In the genomic region with DNA sequence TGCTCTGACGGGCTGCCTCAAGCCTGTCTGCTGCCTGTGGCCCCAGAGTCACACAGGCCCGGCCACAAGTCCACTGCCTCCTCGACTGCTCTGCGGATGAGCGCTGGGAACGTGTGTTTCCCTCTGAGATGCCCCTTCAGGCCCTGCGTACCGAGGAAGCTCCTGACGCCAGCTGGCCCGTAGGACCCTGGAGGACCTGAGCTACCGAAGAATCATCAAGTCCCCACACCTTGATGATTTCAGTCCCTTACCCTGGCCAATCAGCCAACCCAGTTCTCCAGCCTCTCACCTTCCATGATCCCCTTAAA, we compare ENCODE assay signal across 18 cellular contexts.
DNase-seq lines count a peak whose midpoint lies in the region; ATAC-seq, FAIRE-seq and TF ChIP-seq lines count a peak whose summit lies in the region.
"Had no signal": no experiment of that assay in that cellular context is flagged by ENCODE, and none has a peak within 500 bp of the region (broad histone marks: within the 10 kb centered on the region; RNA-seq: fewer than 3 reads in every experiment).

No MANE protein-coding gene starts in this region.

- TF ChIP-seq POLR2A in spleen (IDR thresholded peaks at IDR 0.05), result no peak

- H3K27ac ChIP-seq in neural progenitor cell, result no peak overlapping the region
- H3K27ac ChIP-seq in spleen, result no peak overlapping the region
- H3K27ac ChIP-seq: GM23248 had no signal

- peaks cover 9% of the 10 kb centered on the region for H3K27me3 Mint-ChIP-seq in neural progenitor cell (ENCODE audit: insufficient read depth, low read depth)
- peaks cover 10% of the 10 kb centered on the region for H3K27me3 Mint-ChIP-seq in activated CD4-positive, alpha-beta memory T cell treated with anti-CD3 and anti-CD28 coated beads for 36 hours

- WGBS in spleen, 5 donors, result 85 to 94% (median 90%) methylated on average over 11 of the region's 11 CpGs

- intact Hi-C loops in spleen (cut with DNase I; ENCODE audit: low total_unique reads), result no loop called here
- intact Hi-C loops in activated CD4-positive, alpha-beta memory T cell treated with anti-CD3 and anti-CD28 coated beads for 36 hours (cut with micrococcal nuclease), result no loop called here

- POLR2A ChIA-PET in activated CD4-positive, alpha-beta memory T cell treated with anti-CD3 and anti-CD28 coated beads for 36 hours (lab: Charles Lee), result no interaction called here

- H2AFZ ChIP-seq in neural progenitor cell (replicated peaks), result no peak overlapping the region
- H2AFZ ChIP-seq: GM23248 had no signal

- peak overlapping the region; percentile 41 for H3K4me3 Mint-ChIP-seq in neural progenitor cell
- no peak overlapping the region for H3K4me3 Mint-ChIP-seq in activated CD4-positive, alpha-beta memory T cell treated with anti-CD3 and anti-CD28 coated beads for 36 hours
- H3K4me3 Mint-ChIP-seq: CD14-positive monocyte; CD4-positive, alpha-beta memory T cell had no signal

- peak; percentile 50 for FAIRE-seq in bronchial epithelial cell (lab: Jason Lieb, UNC)
- FAIRE-seq: A204.1, GM12892, GM18507 had no signal

- DNase-seq in bronchial epithelial cell (ENCODE audit: low read depth) (no peak), neural progenitor cell (ENCODE audit: low spot score) (no peak), spleen (peak; percentile 66), T-helper 2 cell (no peak)
- DNase-seq in activated CD4-positive, alpha-beta memory T cell treated with anti-CD3 and anti-CD28 coated beads for 36 hours, result no peak
- DNase-seq: ACHN, BE2C, DMS153, DMS79, GDM1, GM23248 had no signal

- no peak overlapping the region for H3K4me2 ChIP-seq in neural progenitor cell

- no peak overlapping the region for H3K9ac ChIP-seq in neural progenitor cell
- H3K9ac ChIP-seq: GM23248 had no signal

- peaks cover 1% of the 10 kb centered on the region for H3K36me3 Mint-ChIP-seq in neural progenitor cell
- H3K36me3 Mint-ChIP-seq in activated CD4-positive, alpha-beta memory T cell treated with anti-CD3 and anti-CD28 coated beads for 36 hours, result no peaks in the 10 kb centered on the region
- H3K36me3 Mint-ChIP-seq: CD14-positive monocyte; CD4-positive, alpha-beta memory T cell had no signal

- H3K9me3 Mint-ChIP-seq in neural progenitor cell, result peaks cover 9% of the 10 kb centered on the region
- H3K9me3 Mint-ChIP-seq in activated CD4-positive, alpha-beta memory T cell treated with anti-CD3 and anti-CD28 coated beads for 36 hours, result no peaks in the 10 kb centered on the region

- H3K9me3 ChIP-seq in neural progenitor cell (ENCODE audit: low read depth) (no peaks in the 10 kb centered on the region), spleen (no peaks in the 10 kb centered on the region)
- H3K9me3 ChIP-seq: BE2C, HAP-1 had no signal

- no peaks in the 10 kb centered on the region for H3F3A ChIP-seq in neural progenitor cell (ENCODE audit: low read depth)

- no peaks in the 10 kb centered on the region for H3K27me3 ChIP-seq in bronchial epithelial cell (ENCODE audit: control insufficient read depth, insufficient read depth, low read length)
- H3K27me3 ChIP-seq in neural progenitor cell, result no peaks in the 10 kb centered on the region
- H3K27me3 ChIP-seq in spleen (replicated peaks in 1 of 7), result peaks cover 0 to 56% (median 0%) of the 10 kb centered on the region in 7 donors
- H3K27me3 ChIP-seq: BE2C had no signal

- H3K36me3 ChIP-seq in bronchial epithelial cell (ENCODE audit: control insufficient read depth, insufficient read depth, low read length) (no peaks in the 10 kb centered on the region), neural progenitor cell (no peaks in the 10 kb centered on the region), spleen (no peaks in the 10 kb centered on the region)
- H3K36me3 ChIP-seq: BE2C, HAP-1 had no signal

- no peaks in the 10 kb centered on the region for H3K79me2 ChIP-seq in neural progenitor cell (ENCODE audit: low read depth)

- peak overlapping the region; percentile 50 for H3K27ac Mint-ChIP-seq in neural progenitor cell
- no peak overlapping the region for H3K27ac Mint-ChIP-seq in activated CD4-positive, alpha-beta memory T cell treated with anti-CD3 and anti-CD28 coated beads for 36 hours
- H3K27ac Mint-ChIP-seq: CD4-positive, alpha-beta memory T cell had no signal

- no peak for TF ChIP-seq CTCF in bronchial epithelial cell (IDR thresholded peaks at IDR 0.05; ENCODE audit: insufficient read depth, low read length, severe bottlenecking)
- no peak for TF ChIP-seq CTCF in neural progenitor cell (IDR thresholded peaks at IDR 0.05)
- TF ChIP-seq CTCF in spleen (IDR thresholded peaks at IDR 0.05 in 8 of 11, conservative IDR thresholded peaks at IDR 0.05 in 3 of 11), result no peak

- no peak overlapping the region for H3K4me3 ChIP-seq in bronchial epithelial cell (ENCODE audit: low read depth, low read length)
- H3K4me3 ChIP-seq in neural progenitor cell, result no peak overlapping the region
- no peak overlapping the region for H3K4me3 ChIP-seq in spleen
- H3K4me3 ChIP-seq: GM23248, HAP-1 had no signal

- H4K20me1 ChIP-seq in neural progenitor cell (ENCODE audit: low read depth), result no peaks in the 10 kb centered on the region

- ATAC-seq in esophagus mucosa, result no peak

- CTCF ChIA-PET in activated CD4-positive, alpha-beta memory T cell treated with anti-CD3 and anti-CD28 coated beads for 36 hours (lab: Charles Lee), result no interaction called here

- H3K4me1 ChIP-seq in neural progenitor cell (peaks cover 4% of the 10 kb centered on the region), spleen (peaks cover 0 to 8% (median 0%) of the 10 kb centered on the region in 6 donors)
- H3K4me1 ChIP-seq: BE2C, HAP-1 had no signal

- H3K4me1 Mint-ChIP-seq in neural progenitor cell, result peaks cover 39% of the 10 kb centered on the region
- no peaks in the 10 kb centered on the region for H3K4me1 Mint-ChIP-seq in activated CD4-positive, alpha-beta memory T cell treated with anti-CD3 and anti-CD28 coated beads for 36 hours (ENCODE audit: low read depth)
- H3K4me1 Mint-ChIP-seq: CD14-positive monocyte; CD4-positive, alpha-beta memory T cell had no signal
